In genomic region chr14:104820669-104821228, GRCh38 we compare ENCODE assay signal across 9 cellular contexts. TPM values are rescaled to one million over a fixed set of nuclear protein-coding genes. Genes with fewer than 3 reads are reported as not detected.
A peak's percentile ranks its signal among the peaks of the same experiment; 100 is the strongest.
DNase-seq lines count a peak whose midpoint lies in the region; ATAC-seq, FAIRE-seq and TF ChIP-seq lines count a peak whose summit lies in the region.
"Had no signal": no experiment of that assay in that cellular context is flagged by ENCODE, and none has a peak within 500 bp of the region (broad histone marks: within the 10 kb centered on the region; RNA-seq: fewer than 3 reads in every experiment).

No MANE protein-coding gene starts in this region.

- H3K9ac ChIP-seq in SK-N-SH, result no peak overlapping the region

- no peaks in the 10 kb centered on the region for H4K20me1 ChIP-seq in SK-N-SH (ENCODE audit: insufficient read depth)

- no peak overlapping the region for H3K4me2 ChIP-seq in SK-N-SH

- no peaks in the 10 kb centered on the region for H3K9me3 ChIP-seq in SK-N-SH
- H3K9me3 ChIP-seq in pancreas, result no peaks in the 10 kb centered on the region

- no peak for FAIRE-seq in pancreas (lab: Jason Lieb, UNC)

- H3K4me3 ChIP-seq in H7 (ENCODE audit: insufficient read depth, low read depth, low read length) (no peak overlapping the region), SK-N-SH (ENCODE audit: low read depth in 2 of 2, low read length in 1 of 2) (no peak overlapping the region), pancreas (no peak overlapping the region)
- H3K4me3 ChIP-seq: SK-N-MC had no signal

- H3K36me3 ChIP-seq in H7 (replicated peaks; ENCODE audit: control insufficient read depth, insufficient read depth, low read length) (no peaks in the 10 kb centered on the region), SK-N-SH (replicated peaks in 1 of 2; ENCODE audit: control insufficient read depth in 1 of 2, insufficient read depth in 2 of 2, low read length in 1 of 2) (no peaks in the 10 kb centered on the region), pancreas (no peaks in the 10 kb centered on the region)

- DNase-seq in H7, result peak; percentile 92
- DNase-seq in SK-N-SH, result peak; percentile 92
- DNase-seq in foreskin melanocyte, result peak; percentile 71
- peak in 5 of 6 donors; percentile 38 to 82 (median 49) for DNase-seq in pancreas
- DNase-seq in activated CD4-positive, alpha-beta T cell treated with anti-CD3 and anti-CD28 coated beads for 4 hours, result no peak
- DNase-seq in stimulated activated naive CD4-positive, alpha-beta T cell treated with Interleukin-2 at 50 U/mL for 16 hours (lab: John Stamatoyannopoulos, UW), result no peak

- H3K4me1 ChIP-seq in SK-N-SH (ENCODE audit: control insufficient read depth in 1 of 2, insufficient read depth in 2 of 2, low read depth in 1 of 2, low read length in 1 of 2) (peaks cover 0 to 5% of the 10 kb centered on the region in 2 experiments; a peak in 1 of 4 replicates), pancreas (peaks cover 0 to 6% (median 6%) of the 10 kb centered on the region in 3 donors)

- intact Hi-C loops in pancreas (cut with DNase I), result loop anchor here in 1 of 3 donors (5.0 kb wide), 1 partner anchor 48 kb away; no protein-coding TSS in a partner anchor

- H3K9me2 ChIP-seq in SK-N-SH, result no peaks in the 10 kb centered on the region

- peaks cover 4% of the 10 kb centered on the region for H3K27me3 ChIP-seq in H7 (ENCODE audit: control insufficient read depth, insufficient read depth, low read length)
- no peaks in the 10 kb centered on the region for H3K27me3 ChIP-seq in SK-N-SH (ENCODE audit: insufficient read depth)
- no peaks in the 10 kb centered on the region for H3K27me3 ChIP-seq in pancreas

- peaks cover 15% of the 10 kb centered on the region; the same call in 1 of the 2 replicates for H3K79me2 ChIP-seq in SK-N-SH (ENCODE audit: insufficient read depth)

- CTCF ChIA-PET in SK-N-SH (lab: Yijun Ruan, JAX), result interaction anchor here (0.6 to 3.0 kb wide), 16 partner anchors 9 to 544 kb away, joined by 3 to 10 read pairs (median 4); partner anchors contain the start of genes ADSS1 and ZBTB42

- TF ChIP-seq RAD21 in SK-N-SH (IDR thresholded peaks at IDR 0.05; ENCODE audit: low read length), result peak; percentile 67

- H3F3A ChIP-seq in SK-N-SH (replicated peaks; ENCODE audit: insufficient read depth), result peaks cover 9% of the 10 kb centered on the region

- ATAC-seq in pancreas (peak in 3 of 4 donors; percentile 13 to 55 (median 33)), GM21447 (IDR thresholded peaks at IDR 0.05; ENCODE audit: unreplicated experiment) (no peak), HG02852 (IDR thresholded peaks at IDR 0.05; ENCODE audit: unreplicated experiment) (no peak)

- no peak overlapping the region for H3K27ac ChIP-seq in SK-N-SH (ENCODE audit: low read depth in 2 of 2, low read length in 1 of 2)
- H3K27ac ChIP-seq in pancreas, result no peak overlapping the region
- H3K27ac ChIP-seq: SK-N-MC had no signal

- TF ChIP-seq CTCF in SK-N-SH (IDR thresholded peaks at IDR 0.05), result peak; percentile 41
- TF ChIP-seq CTCF in pancreas (IDR thresholded peaks at IDR 0.05), result peak in 2 of 4 donors; percentile 19 to 21

- no peak overlapping the region for H2AFZ ChIP-seq in SK-N-SH (ENCODE audit: low read depth)

- POLR2A ChIA-PET in SK-N-SH (lab: Yijun Ruan, JAX), result interaction anchor here (0.6 to 1.0 kb wide), 4 partner anchors 28 to 52 kb away, joined by 3 to 5 read pairs (median 4); no protein-coding TSS in a partner anchor

- peak in 1 of 2 experiments; percentile 56; a peak in 1 of 4 replicates for TF ChIP-seq EP300 in SK-N-SH (IDR thresholded peaks at IDR 0.05; ENCODE audit: borderline replicate concordance in 1 of 2, low read depth in 1 of 2, low read length in 1 of 2)

- WGBS in SK-N-SH (ENCODE audit: low lambda C conversion rate), result 49% methylated on average over 15 of the region's 22 CpGs
- WGBS in pancreas, 2 donors, result 35 to 43% methylated on average over 22 of the region's 22 CpGs

TF ChIP-seq in SK-N-SH, 30 proteins besides CTCF, POLR2A, EP300 and RAD21:
- TF ChIP-seq NFIC (IDR thresholded peaks at IDR 0.05; ENCODE audit: borderline replicate concordance), result no peak
- no peak for TF ChIP-seq ZBTB33 (IDR thresholded peaks at IDR 0.05; ENCODE audit: borderline replicate concordance, low read depth)
- peak; percentile 6 for TF ChIP-seq CHD2 (IDR thresholded peaks at IDR 0.05; ENCODE audit: low read length, partially characterized antibody)
- no peak for TF ChIP-seq EZH2phosphoT487 (IDR thresholded peaks at IDR 0.05; ENCODE audit: borderline replicate concordance, low read depth)
- TF ChIP-seq IRF3 (IDR thresholded peaks at IDR 0.05; ENCODE audit: low read depth, low read length), result no peak
- TF ChIP-seq GABPA (IDR thresholded peaks at IDR 0.05; ENCODE audit: low read depth), result no peak
- TF ChIP-seq SMC3 (IDR thresholded peaks at IDR 0.05; ENCODE audit: low read depth, low read length), result peak; percentile 44; the same call in 1 of the 2 replicates
- TF ChIP-seq SIN3A (IDR thresholded peaks at IDR 0.05; ENCODE audit: borderline replicate concordance, low read depth, low read length), result no peak
- TF ChIP-seq JUND (IDR thresholded peaks at IDR 0.05), result no peak
- TF ChIP-seq FOSL2 (IDR thresholded peaks at IDR 0.05; ENCODE audit: borderline replicate concordance, low read depth), result no peak
- TF ChIP-seq TAF1 (IDR thresholded peaks at IDR 0.05; ENCODE audit: borderline replicate concordance, low read depth, low read length), result no peak
- no peak for TF ChIP-seq FOXJ3 (CRISPR knock-in tag; IDR thresholded peaks at IDR 0.05)
- peak; percentile 50; the same call in 1 of the 2 replicates for TF ChIP-seq MXI1 (IDR thresholded peaks at IDR 0.05; ENCODE audit: low read depth, low read length)

RNA-seq across cellular contexts. Expression of gene ZBTB42, which starts 19.8 kb away (rescaled TPM):
- 9.1 and 9.5 TPM in 2 replicates for total RNA-seq in H7 (2014; rRNA removed; shearing (Covaris generic))
- polyA plus RNA-seq in SK-N-SH (2012; rRNA removed), result 2.9 and 3.1 TPM in 2 replicates
- polyA plus RNA-seq in SK-N-SH (2012; cell fraction: cytosol; rRNA removed), result 1.4 and 2.2 TPM in 2 replicates
- polyA plus RNA-seq in SK-N-SH (2012; cell fraction: nucleus; rRNA removed), result 1.7 TPM in 2 replicates
- 10 to 100 TPM in 1 of 6 donors, 1 to 10 TPM in 5; 7.8 to 10.8 (median 8.5) TPM for total RNA-seq in pancreas
- 1 to 10 TPM; 4.1 to 7.6 TPM for polyA plus RNA-seq in pancreas

RNA-seq across cellular contexts. Expression of gene AKT1, which starts 25.2 kb away (rescaled TPM):
- total RNA-seq in H7 (2014; rRNA removed; shearing (Covaris generic)), result 152 and 165 TPM in 2 replicates
- 185 and 198 TPM in 2 replicates for polyA plus RNA-seq in SK-N-SH (2012; rRNA removed)
- polyA plus RNA-seq in SK-N-SH (2012; cell fraction: cytosol; rRNA removed), result 99.2 and 137 TPM in 2 replicates
- polyA plus RNA-seq in SK-N-SH (2012; cell fraction: nucleus; rRNA removed), result 365 and 420 TPM in 2 replicates
- total RNA-seq in pancreas, result 100 to 1,000 TPM in 1 of 6 donors, 10 to 100 TPM in 5; 70.0 to 102 (median 79.7) TPM
- 100 to 1,000 TPM in 1 of 2 donors, 10 to 100 TPM in 1; 84.7 to 106 TPM for polyA plus RNA-seq in pancreas

RNA-seq across cellular contexts. Expression of gene CEP170B, which starts 44.3 kb away (rescaled TPM):
- 20.8 and 21.4 TPM in 2 replicates for total RNA-seq in H7 (2014; rRNA removed; shearing (Covaris generic))
- polyA plus RNA-seq in SK-N-SH (2012; rRNA removed) (7.7 and 11.0 TPM in 2 replicates), pancreas (10 to 100 TPM; 19.1 to 43.8 TPM)
- polyA plus RNA-seq in SK-N-SH (2012; cell fraction: cytosol; rRNA removed), result 3.9 and 5.9 TPM in 2 replicates
- polyA plus RNA-seq in SK-N-SH (2012; cell fraction: nucleus; rRNA removed), result 52.8 and 69.2 TPM in 2 replicates
- 10 to 100 TPM; 17.7 to 26.3 (median 21.9) TPM for total RNA-seq in pancreas

Comparison
In these comparisons a context has a peak if more than half of its experiments do, and no peak if none do; other contexts are left out.
1. DNase-seq: peak in H7 (single experiment), SK-N-SH (single experiment), foreskin melanocyte (single experiment) and pancreas (5 of 6); none in activated CD4-positive, alpha-beta T cell treated with anti-CD3 and anti-CD28 coated beads for 4 hours (0 of 2) and stimulated activated naive CD4-positive, alpha-beta T cell treated with Interleukin-2 at 50 U/mL for 16 hours (single experiment).
2. ATAC-seq: peak in pancreas (3 of 4); none in GM21447 (single experiment) and HG02852 (single experiment).